ENCODE assay signal across 18 cellular contexts in the genomic region with DNA sequence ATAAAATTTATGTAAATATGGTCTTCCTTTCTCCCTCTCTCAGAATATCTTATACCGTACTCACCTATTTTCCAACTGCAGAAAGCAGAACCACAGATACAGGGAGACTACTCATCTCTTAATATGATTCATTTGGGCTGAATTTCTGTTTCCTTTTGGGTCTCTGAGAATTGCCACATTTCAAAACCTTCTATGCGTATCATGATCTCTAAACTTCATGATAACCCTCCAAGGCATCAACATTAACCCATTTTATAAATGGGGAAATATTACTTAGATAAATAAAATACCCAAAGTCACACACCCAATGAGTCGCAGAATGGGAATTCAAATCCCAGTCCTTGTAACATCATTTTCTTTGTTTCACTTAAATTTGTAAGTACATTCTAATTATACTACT. TPM values are rescaled to one million over a fixed set of nuclear protein-coding genes. Genes with fewer than 3 reads are reported as not detected.
DNase-seq lines count a peak whose midpoint lies in the region; ATAC-seq, FAIRE-seq and TF ChIP-seq lines count a peak whose summit lies in the region.
"Had no signal": no experiment of that assay in that cellular context is flagged by ENCODE, and none has a peak within 500 bp of the region (broad histone marks: within the 10 kb centered on the region; RNA-seq: fewer than 3 reads in every experiment).

No MANE protein-coding gene starts in this region.

- H3K4me3 Mint-ChIP-seq in activated T-cell treated with anti-CD3 and anti-CD28 coated beads, Interleukin-2, amount 50 U/mL, for 4 hours, result no peak overlapping the region
- peak overlapping the region; percentile 96 for H3K4me3 Mint-ChIP-seq in stimulated activated effector memory CD8-positive, alpha-beta T cell treated with anti-CD3 and anti-CD28 coated beads, Interleukin-12 subunit alpha, Interleukin-12 subunit beta, amount 100 ng/mL, for 72 hours

- H3K4me1 Mint-ChIP-seq in activated T-cell treated with anti-CD3 and anti-CD28 coated beads, Interleukin-2, amount 50 U/mL, for 4 hours (ENCODE audit: low read depth), result peaks cover 47% of the 10 kb centered on the region
- peaks cover 52% of the 10 kb centered on the region for H3K4me1 Mint-ChIP-seq in stimulated activated effector memory CD8-positive, alpha-beta T cell treated with anti-CD3 and anti-CD28 coated beads, Interleukin-12 subunit alpha, Interleukin-12 subunit beta, amount 100 ng/mL, for 72 hours

- no peak overlapping the region for H3K4me3 ChIP-seq in bronchial epithelial cell (ENCODE audit: low read depth, low read length)
- H3K4me3 ChIP-seq: ovary, smooth muscle cell, stomach had no signal

- no peaks in the 10 kb centered on the region for H3K27me3 ChIP-seq in bronchial epithelial cell (ENCODE audit: control insufficient read depth, insufficient read depth, low read length)
- H3K27me3 ChIP-seq: ovary had no signal

- no peak for FAIRE-seq in bronchial epithelial cell (lab: Jason Lieb, UNC)
- FAIRE-seq: astrocyte, urothelium cell line had no signal

- H3K36me3 ChIP-seq in bronchial epithelial cell (ENCODE audit: control insufficient read depth, insufficient read depth, low read length), result no peaks in the 10 kb centered on the region
- H3K36me3 ChIP-seq: ovary, stomach had no signal

- no peak overlapping the region for H3K27ac Mint-ChIP-seq in stimulated activated effector memory CD8-positive, alpha-beta T cell treated with anti-CD3 and anti-CD28 coated beads, Interleukin-12 subunit alpha, Interleukin-12 subunit beta, amount 100 ng/mL, for 72 hours

- H3K9me3 Mint-ChIP-seq in activated T-cell treated with anti-CD3 and anti-CD28 coated beads, Interleukin-2, amount 50 U/mL, for 4 hours, result peaks cover 13% of the 10 kb centered on the region
- H3K9me3 Mint-ChIP-seq in stimulated activated effector memory CD8-positive, alpha-beta T cell treated with anti-CD3 and anti-CD28 coated beads, Interleukin-12 subunit alpha, Interleukin-12 subunit beta, amount 100 ng/mL, for 72 hours, result peaks cover 11% of the 10 kb centered on the region

- ATAC-seq in activated T-cell treated with anti-CD3 and anti-CD28 coated beads, Interleukin-2, amount 50 U/mL, for 4 hours, result peak; percentile 45 to 60
- peak; percentile 58 for ATAC-seq in stimulated activated effector memory CD8-positive, alpha-beta T cell treated with anti-CD3 and anti-CD28 coated beads, Interleukin-12 subunit alpha, Interleukin-12 subunit beta, amount 100 ng/mL, for 72 hours
- no peak for ATAC-seq in HG02678 (IDR thresholded peaks at IDR 0.05; ENCODE audit: unreplicated experiment)
- ATAC-seq: left cardiac atrium had no signal

- H3K36me3 Mint-ChIP-seq in activated T-cell treated with anti-CD3 and anti-CD28 coated beads, Interleukin-2, amount 50 U/mL, for 4 hours (ENCODE audit: insufficient read depth), result peaks cover 7% of the 10 kb centered on the region
- peaks cover 22% of the 10 kb centered on the region for H3K36me3 Mint-ChIP-seq in stimulated activated effector memory CD8-positive, alpha-beta T cell treated with anti-CD3 and anti-CD28 coated beads, Interleukin-12 subunit alpha, Interleukin-12 subunit beta, amount 100 ng/mL, for 72 hours

- TF ChIP-seq CTCF in bronchial epithelial cell (IDR thresholded peaks at IDR 0.05; ENCODE audit: insufficient read depth, low read length, severe bottlenecking), result no peak

- H3K27me3 Mint-ChIP-seq in activated T-cell treated with anti-CD3 and anti-CD28 coated beads, Interleukin-2, amount 50 U/mL, for 4 hours (ENCODE audit: low read depth), result no peaks in the 10 kb centered on the region

- no peak for DNase-seq in activated T-cell treated with anti-CD3 and anti-CD28 coated beads, Interleukin-2, amount 50 U/mL, for 4 hours
- no peak for DNase-seq in activated T-cell treated with anti-CD3 and anti-CD28 coated beads, Interleukin-2, amount 50 U/mL, for 1 hour
- DNase-seq in OCI-M1 (lab: John Stamatoyannopoulos, UW) (peak; percentile 10), bronchial epithelial cell (ENCODE audit: low read depth) (peak; percentile 56), SKM-1 (lab: John Stamatoyannopoulos, UW; ENCODE audit: unreplicated experiment) (no peak)
- DNase-seq in stimulated activated effector memory CD8-positive, alpha-beta T cell treated with anti-CD3 and anti-CD28 coated beads, Interleukin-12 subunit alpha, Interleukin-12 subunit beta, amount 100 ng/mL, for 72 hours (ENCODE audit: low spot score in 2 of 2), result no peak
- no peak for DNase-seq in stimulated activated CD4-positive, alpha-beta T cell treated with anti-CD3 and anti-CD28 coated beads, Interleukin-12 subunit alpha, Interleukin-12 subunit beta, amount 100 ng/mL, for 4 hours
- DNase-seq: activated CD4-positive, CD25-positive, alpha-beta regulatory T cell treated with anti-CD3 and anti-CD28 coated beads, Interleukin-2, amount 50 U/mL, for 72 hours; hippocampal formation; left cardiac atrium; NCI-H1048; NCI-H2171; ovary; stomach had no signal

RNA-seq across cellular contexts. Expression of a gene that starts 16.6 kb away (rescaled TPM):
- total RNA-seq in activated T-cell treated with anti-CD3 and anti-CD28 coated beads, Interleukin-2, amount 50 U/mL, for 4 hours, result 1 to 10 TPM; 2.9 to 5.1 (median 3.7) TPM
- total RNA-seq in bronchial epithelial cell, result 0.26 and 0.53 TPM in 2 replicates

Comparison
In these comparisons a context has a peak if more than half of its experiments do, and no peak if none do; other contexts are left out.
1. DNase-seq: peak in OCI-M1 (single experiment) and bronchial epithelial cell (single experiment); none in activated T-cell treated with anti-CD3 and anti-CD28 coated beads, Interleukin-2, amount 50 U/mL, for 4 hours (single experiment), activated T-cell treated with anti-CD3 and anti-CD28 coated beads, Interleukin-2, amount 50 U/mL, for 1 hour (single experiment), stimulated activated effector memory CD8-positive, alpha-beta T cell treated with anti-CD3 and anti-CD28 coated beads, Interleukin-12 subunit alpha, Interleukin-12 subunit beta, amount 100 ng/mL, for 72 hours (0 of 2), SKM-1 (single experiment) and stimulated activated CD4-positive, alpha-beta T cell treated with anti-CD3 and anti-CD28 coated beads, Interleukin-12 subunit alpha, Interleukin-12 subunit beta, amount 100 ng/mL, for 4 hours (single experiment).